37 cellular contexts compared by ENCODE assay signal in genomic region chr1:2470290-2471158, GRCh38. TPM values are rescaled to one million over a fixed set of nuclear protein-coding genes. Genes with fewer than 3 reads are reported as not detected.
DNase-seq lines count a peak whose midpoint lies in the region; ATAC-seq, FAIRE-seq and TF ChIP-seq lines count a peak whose summit lies in the region.
"Had no signal": no experiment of that assay in that cellular context is flagged by ENCODE, and none has a peak within 500 bp of the region (broad histone marks: within the 10 kb centered on the region; RNA-seq: fewer than 3 reads in every experiment).

No MANE protein-coding gene starts in this region.

- intact Hi-C loops in activated naive CD4-positive, alpha-beta T cell treated with anti-CD3 and anti-CD28 coated beads for 36 hours (cut with micrococcal nuclease), result no loop called here

- TF ChIP-seq EP300 in H1 (IDR thresholded peaks at IDR 0.05; ENCODE audit: borderline replicate concordance in 1 of 2, low read depth in 2 of 2, low read length in 2 of 2), result no peak

- H4K20me1 ChIP-seq in BLaER1 treated with 17β-estradiol and CSF1 and Interleukin-3, amounts not matched to agents 10 nM and 100 nM, result peaks cover 0 to 94% (median 59%) of the 10 kb centered on the region in 11 experiments; a peak in 17 of 22 replicates
- H4K20me1 ChIP-seq in H1 (replicated peaks in 1 of 2; ENCODE audit: control insufficient read depth in 1 of 2, insufficient read depth in 2 of 2, low read length in 2 of 2), result peaks cover 4% of the 10 kb centered on the region in 2 experiments

- whole genome bisulfite sequencing in H1 (ENCODE audit: extremely low coverage in 1 of 2, insufficient coverage in 1 of 2, insufficient read length in 1 of 2, insufficient replicate concordance in 2 of 2, low coverage in 1 of 2, low lambda C conversion rate in 2 of 2, missing lambda C conversion rate in 1 of 2), 2 experiments, result 81% methylated on average over 26 of the region's 27 CpGs; no CpG with 5 or more reads in 1 of the 2 experiments

- POLR2A ChIA-PET in HEK293 (lab: Yijun Ruan, JAX), result no interaction called here
- POLR2A ChIA-PET in H1 (lab: Charles Lee; ENCODE audit: partially characterized antibody), result interaction anchor here (1.1 kb wide), 1 partner anchor 32 kb away, joined by 5 read pairs; no protein-coding TSS in a partner anchor

- H3K27ac ChIP-seq in BLaER1 treated with 17β-estradiol and CSF1 and Interleukin-3, amounts not matched to agents 10 nM and 100 nM, result peak overlapping the region in 4 of 11 experiments; percentile 38 to 56 (median 52); a peak in 5 of 22 replicates
- H3K27ac ChIP-seq in HEK293 (ENCODE audit: extremely low read depth, low read depth, low read length) (no peak overlapping the region), H1 (ENCODE audit: low read depth, low read length) (no peak overlapping the region)
- H3K27ac ChIP-seq: body of pancreas, C4-2B, esophagus muscularis mucosa, heart left ventricle, left ventricle myocardium inferior, SJSA1, suprapubic skin, upper lobe of left lung had no signal

- H3K36me3 Mint-ChIP-seq in activated naive CD4-positive, alpha-beta T cell treated with anti-CD3 and anti-CD28 coated beads for 36 hours (ENCODE audit: low read depth), result no peaks in the 10 kb centered on the region

- no peak overlapping the region for H2AFZ ChIP-seq in H1 (ENCODE audit: low read length)
- H2AFZ ChIP-seq: GM23338 had no signal

- peaks cover 13 to 64% (median 23%) of the 10 kb centered on the region in 11 experiments for H3K27me3 ChIP-seq in BLaER1 treated with 17β-estradiol and CSF1 and Interleukin-3, amounts not matched to agents 10 nM and 100 nM
- H3K27me3 ChIP-seq in H1 (replicated peaks in 1 of 4; ENCODE audit: control insufficient read depth in 3 of 4, extremely low read depth in 1 of 4, insufficient read depth in 3 of 4, low read length in 3 of 4), result no peaks in the 10 kb centered on the region; a peak in 2 of 7 replicates
- H3K27me3 ChIP-seq: MG63 had no signal

- no peak overlapping the region for H3K4me3 Mint-ChIP-seq in activated naive CD4-positive, alpha-beta T cell treated with anti-CD3 and anti-CD28 coated beads for 36 hours
- H3K4me3 Mint-ChIP-seq: GM23338 had no signal

- H3K18ac ChIP-seq in H1 (ENCODE audit: extremely low read depth, low read length), result no peak overlapping the region

- H3K27ac Mint-ChIP-seq in activated naive CD4-positive, alpha-beta T cell treated with anti-CD3 and anti-CD28 coated beads for 36 hours, result no peak overlapping the region
- H3K27ac Mint-ChIP-seq: GM23338 had no signal

- peaks cover 4% of the 10 kb centered on the region for H3K27me3 Mint-ChIP-seq in activated naive CD4-positive, alpha-beta T cell treated with anti-CD3 and anti-CD28 coated beads for 36 hours (ENCODE audit: low read depth)

- peak; percentile 86 for DNase-seq in NCI-H524 treated with DMSO at 0.1 percent for 48 hours (lab: John Stamatoyannopoulos, UW)
- no peak for DNase-seq in H1 (ENCODE audit: low read depth in 1 of 2, low spot score in 2 of 2)
- DNase-seq in NCI-H526 treated with DMSO at 0.1 percent for 48 hours (lab: John Stamatoyannopoulos, UW), result no peak
- no peak for DNase-seq in activated naive CD4-positive, alpha-beta T cell treated with anti-CD3 and anti-CD28 coated beads for 36 hours
- DNase-seq: activated CD4-positive, alpha-beta T cell treated with anti-CD3 and anti-CD28 coated beads, Interleukin-2, amount 50 U/mL, for 48 hours; activated naive CD4-positive, alpha-beta T cell treated with anti-CD3 and anti-CD28 coated beads, Interleukin-2, amount 50 U/mL, for 16 hours; cerebellar nuclear complex; dorsolateral prefrontal cortex; foreskin fibroblast; heart left ventricle; islet precursor cell; KBM-7; left ventricle myocardium inferior; MG63; NCI-H1105 treated with DMSO at 0.1 percent for 48 hours; NCI-H2227 treated with DMSO at 0.1 percent for 48 hours; right cardiac atrium; stimulated activated naive CD4-positive, alpha-beta T cell; T-helper 1 cell; upper lobe of left lung had no signal

- no peak overlapping the region for H3K14ac ChIP-seq in H1 (ENCODE audit: insufficient read length)

- H3K79me1 ChIP-seq in H1 (ENCODE audit: low read depth, low read length), result no peaks in the 10 kb centered on the region

- peak overlapping the region; percentile 57; the same call in 1 of the 2 replicates for H4K8ac ChIP-seq in H1 (ENCODE audit: extremely low read depth, insufficient read depth, low read length)

- no peak overlapping the region for H2BK20ac ChIP-seq in H1 (ENCODE audit: low read length)

- H2AK5ac ChIP-seq in H1 (ENCODE audit: low read depth, low read length), result no peak overlapping the region

- no peaks in the 10 kb centered on the region for H3K9me3 Mint-ChIP-seq in activated naive CD4-positive, alpha-beta T cell treated with anti-CD3 and anti-CD28 coated beads for 36 hours
- H3K9me3 Mint-ChIP-seq: GM23338 had no signal

- no peak overlapping the region for H3K56ac ChIP-seq in H1 (replicated peaks; ENCODE audit: insufficient read length, low read depth, low read length)

- no peak for FAIRE-seq in H1 (lab: Jason Lieb, UNC)
- FAIRE-seq: endometrium had no signal

- peaks cover 2% of the 10 kb centered on the region for H3K4me1 Mint-ChIP-seq in activated naive CD4-positive, alpha-beta T cell treated with anti-CD3 and anti-CD28 coated beads for 36 hours (ENCODE audit: low read depth)
- H3K4me1 Mint-ChIP-seq: GM23338 had no signal

- no peak for TF ChIP-seq RAD21 in H1 (IDR thresholded peaks at IDR 0.05 in 1 of 2, conservative IDR thresholded peaks at IDR 0.05 in 1 of 2; ENCODE audit: low read depth in 2 of 2, low read length in 2 of 2)

- H4K5ac ChIP-seq in H1 (ENCODE audit: insufficient read length, low read depth, low read length), result no peak overlapping the region

- TF ChIP-seq CTCF in HEK293 (tag by site-specific recombination; IDR thresholded peaks at IDR 0.05) (0 out of 2 replicates have a peak, but pooled peaks have one; percentile 31), H1 (IDR thresholded peaks at IDR 0.05; ENCODE audit: control extremely low read depth in 1 of 3, insufficient read depth in 1 of 3, low read depth in 1 of 3, low read length in 3 of 3) (no peak)

- H2BK120ac ChIP-seq in H1 (replicated peaks; ENCODE audit: low read depth, low read length), result no peak overlapping the region

- H2BK5ac ChIP-seq in H1 (ENCODE audit: low read depth, low read length), result no peak overlapping the region

- TF ChIP-seq POLR2A in H1 (IDR thresholded peaks at IDR 0.05; ENCODE audit: control extremely low read depth in 1 of 2, low read depth in 2 of 2, low read length in 2 of 2), result no peak

- H3K4ac ChIP-seq in H1 (replicated peaks; ENCODE audit: insufficient read length, low read depth, low read length), result no peak overlapping the region

- peaks cover 32 to 99% (median 94%) of the 10 kb centered on the region in 10 experiments for H3K4me1 ChIP-seq in BLaER1 treated with 17β-estradiol and CSF1 and Interleukin-3, amounts not matched to agents 10 nM and 100 nM
- H3K4me1 ChIP-seq in HEK293 (ENCODE audit: control insufficient read depth, insufficient read depth, low read length), result no peaks in the 10 kb centered on the region
- peaks cover 0 to 8% (median 0%) of the 10 kb centered on the region in 4 experiments; a peak in 3 of 7 replicates for H3K4me1 ChIP-seq in H1 (replicated peaks in 1 of 4; ENCODE audit: control insufficient read depth in 3 of 4, insufficient read depth in 4 of 4, low read length in 3 of 4)
- H3K4me1 ChIP-seq: body of pancreas had no signal

- CTCF ChIA-PET in HEK293 (lab: Yijun Ruan, JAX), result no interaction called here
- CTCF ChIA-PET in H1 (lab: Charles Lee; ENCODE audit: partially characterized antibody), result interaction anchor here (0.9 to 3.4 kb wide), 11 partner anchors 10 to 91 kb away, joined by 3 to 14 read pairs (median 4); no protein-coding TSS in a partner anchor
- CTCF ChIA-PET in activated naive CD4-positive, alpha-beta T cell treated with anti-CD3 and anti-CD28 coated beads for 36 hours (lab: Charles Lee), result no interaction called here

- no peak for ATAC-seq in HG02938 (IDR thresholded peaks at IDR 0.05; ENCODE audit: unreplicated experiment)
- no peak for ATAC-seq in HG02588 (IDR thresholded peaks at IDR 0.05; ENCODE audit: unreplicated experiment)
- ATAC-seq: activated CD4-positive, CD25-positive, alpha-beta regulatory T cell treated with anti-CD3 and anti-CD28 coated beads, Interleukin-2, amount 50 U/mL, for 24 hours; GM23338; heart left ventricle; right cardiac atrium had no signal

- H2BK15ac ChIP-seq in H1 (ENCODE audit: low read length), result no peak overlapping the region

- no peaks in the 10 kb centered on the region for H3K9me3 ChIP-seq in BLaER1 treated with 17β-estradiol and CSF1 and Interleukin-3, amounts not matched to agents 10 nM and 100 nM (replicated peaks in 1 of 11)
- H3K9me3 ChIP-seq in HEK293 (ENCODE audit: control insufficient read depth, insufficient read depth, low read depth, low read length) (no peaks in the 10 kb centered on the region), H1 (ENCODE audit: insufficient read depth in 2 of 2, low read depth in 1 of 2, low read length in 1 of 2) (no peaks in the 10 kb centered on the region)
- H3K9me3 ChIP-seq: body of pancreas, esophagus muscularis mucosa, heart left ventricle, left ventricle myocardium inferior, MG63, SJSA1, suprapubic skin, upper lobe of left lung had no signal

- peak overlapping the region in 5 of 10 experiments; percentile 11 to 52 (median 40); a peak in 9 of 20 replicates for H3K4me3 ChIP-seq in BLaER1 treated with 17β-estradiol and CSF1 and Interleukin-3, amounts not matched to agents 10 nM and 100 nM
- no peak overlapping the region for H3K4me3 ChIP-seq in HEK293 (ENCODE audit: low read depth, low read length)
- H3K4me3 ChIP-seq in H1 (ENCODE audit: extremely low read depth in 1 of 4, insufficient read depth in 2 of 4, low read depth in 3 of 4, low read length in 4 of 4), result no peak overlapping the region
- H3K4me3 ChIP-seq: body of pancreas, esophagus muscularis mucosa, GM23338, heart left ventricle, left ventricle myocardium inferior, MG63, SJSA1, smooth muscle cell, suprapubic skin, upper lobe of left lung had no signal

- peak overlapping the region in 7 of 11 experiments; percentile 11 to 65 (median 41); a peak in 10 of 22 replicates for H3K9ac ChIP-seq in BLaER1 treated with 17β-estradiol and CSF1 and Interleukin-3, amounts not matched to agents 10 nM and 100 nM
- no peak overlapping the region for H3K9ac ChIP-seq in H1 (replicated peaks in 1 of 4; ENCODE audit: extremely low read depth in 1 of 4, low read depth in 3 of 4, low read length in 3 of 4)

- H4K91ac ChIP-seq in H1 (replicated peaks; ENCODE audit: insufficient read length, low read length), result no peak overlapping the region

- H3K23ac ChIP-seq in H1 (ENCODE audit: insufficient read length), result no peak overlapping the region

- H3K79me2 ChIP-seq in H1 (ENCODE audit: control insufficient read depth in 1 of 2, insufficient read depth in 2 of 2, low read length in 2 of 2), result no peaks in the 10 kb centered on the region

- H3K4me2 ChIP-seq in BLaER1 treated with 17β-estradiol and CSF1 and Interleukin-3, amounts not matched to agents 10 nM and 100 nM, result peak overlapping the region; percentile 30 to 99 (median 95)
- no peak overlapping the region for H3K4me2 ChIP-seq in H1 (ENCODE audit: insufficient read depth in 1 of 2, low read depth in 2 of 2, low read length in 2 of 2)
- H3K4me2 ChIP-seq: GM23338, smooth muscle cell had no signal

- H3K23me2 ChIP-seq in H1 (ENCODE audit: low read depth, low read length), result no peaks in the 10 kb centered on the region; the same call in 1 of the 2 replicates

- H2BK12ac ChIP-seq in H1 (ENCODE audit: low read depth, low read length), result no peak overlapping the region

- H3K36me3 ChIP-seq in BLaER1 treated with 17β-estradiol and CSF1 and Interleukin-3, amounts not matched to agents 10 nM and 100 nM, result no peaks in the 10 kb centered on the region
- H3K36me3 ChIP-seq in HEK293 (ENCODE audit: control insufficient read depth in 2 of 2, insufficient read depth in 1 of 2, low read length in 2 of 2) (no peaks in the 10 kb centered on the region), H1 (ENCODE audit: control insufficient read depth in 2 of 4, insufficient read depth in 4 of 4, low read length in 3 of 4) (no peaks in the 10 kb centered on the region)
- H3K36me3 ChIP-seq: esophagus muscularis mucosa, heart left ventricle, left ventricle myocardium inferior, MG63, SJSA1, suprapubic skin, upper lobe of left lung had no signal

RNA-seq across cellular contexts. Expression of gene PLCH2, which starts 5.6 kb away (rescaled TPM):
- total RNA-seq in H1 (2021; fragmentation: NEBNext Ultra II Directional; extraction: Animal tissue kit (Norgen Biotek cat#: 25700)), result 0.19 TPM in 2 replicates
- polyA plus RNA-seq in H1 (2011; rRNA removed), result 0.14 TPM in 2 replicates
- 0.12 TPM for polyA plus RNA-seq in H1 (2011; cell fraction: cytosol; rRNA removed)
- polyA plus RNA-seq in H1 (2011; cell fraction: nucleus; rRNA removed), result 0.54 TPM
- polyA plus RNA-seq in H1 (2012, experiment 1 of 2), result 0.06 to 0.16 TPM (median 0.14 TPM) in 4 replicates
- polyA plus RNA-seq in H1 (2012, experiment 2 of 2), result 0.07 TPM
- 0.10 TPM for polyA plus RNA-seq in H1 (2013, experiment 1 of 2)
- 0.07 TPM for polyA plus RNA-seq in H1 (2013, experiment 2 of 2)
- 0.05 and 0.16 TPM in 2 replicates for polyA minus RNA-seq in H1 (2011; rRNA and poly(A)+ RNA removed)
- polyA minus RNA-seq in H1 (2011; cell fraction: cytosol; rRNA and poly(A)+ RNA removed), result not detected
- 0.30 TPM for polyA minus RNA-seq in H1 (2011; cell fraction: nucleus; rRNA and poly(A)+ RNA removed)
- 1 to 10 TPM; 2.1 TPM for total RNA-seq in activated naive CD4-positive, alpha-beta T cell treated with anti-CD3 and anti-CD28 coated beads for 36 hours
- total RNA-seq: Daoy had no signal
- polyA plus RNA-seq: GM23338 had no signal

RNA-seq across cellular contexts. Expression of gene PANK4, which starts 55.9 kb away (rescaled TPM):
- total RNA-seq in H1 (2021; fragmentation: NEBNext Ultra II Directional; extraction: Animal tissue kit (Norgen Biotek cat#: 25700)), result 29.7 and 35.4 TPM in 2 replicates
- 20.1 and 24.4 TPM in 2 replicates for polyA plus RNA-seq in H1 (2011; rRNA removed)
- polyA plus RNA-seq in H1 (2011; cell fraction: cytosol; rRNA removed), result 24.0 TPM
- polyA plus RNA-seq in H1 (2011; cell fraction: nucleus; rRNA removed), result 110 TPM
- 20.2 to 27.0 TPM (median 21.6 TPM) in 4 replicates for polyA plus RNA-seq in H1 (2012, experiment 1 of 2)
- polyA plus RNA-seq in H1 (2012, experiment 2 of 2), result 14.8 TPM
- polyA plus RNA-seq in H1 (2013, experiment 1 of 2), result 12.0 TPM
- polyA plus RNA-seq in H1 (2013, experiment 2 of 2), result 11.1 TPM
- polyA minus RNA-seq in H1 (2011; rRNA and poly(A)+ RNA removed), result 24.4 and 25.4 TPM in 2 replicates
- polyA minus RNA-seq in H1 (2011; cell fraction: cytosol; rRNA and poly(A)+ RNA removed), result 24.7 TPM
- 116 TPM for polyA minus RNA-seq in H1 (2011; cell fraction: nucleus; rRNA and poly(A)+ RNA removed)
- 10 to 100 TPM; 46.6 to 51.4 TPM for total RNA-seq in activated naive CD4-positive, alpha-beta T cell treated with anti-CD3 and anti-CD28 coated beads for 36 hours

RNA-seq across cellular contexts. Expression of gene PEX10, which starts 58.2 kb away (rescaled TPM):
- 24.3 and 24.7 TPM in 2 replicates for total RNA-seq in H1 (2021; fragmentation: NEBNext Ultra II Directional; extraction: Animal tissue kit (Norgen Biotek cat#: 25700))
- polyA plus RNA-seq in H1 (2011; rRNA removed), result 26.9 and 37.3 TPM in 2 replicates
- polyA plus RNA-seq in H1 (2011; cell fraction: cytosol; rRNA removed), result 29.9 TPM
- polyA plus RNA-seq in H1 (2011; cell fraction: nucleus; rRNA removed), result 42.6 TPM
- polyA plus RNA-seq in H1 (2012, experiment 1 of 2), result 16.5 to 25.6 TPM (median 24.1 TPM) in 4 replicates
- 26.0 TPM for polyA plus RNA-seq in H1 (2012, experiment 2 of 2)
- 13.3 TPM for polyA plus RNA-seq in H1 (2013, experiment 1 of 2)
- polyA plus RNA-seq in H1 (2013, experiment 2 of 2), result 13.7 TPM
- 10.7 and 13.6 TPM in 2 replicates for polyA minus RNA-seq in H1 (2011; rRNA and poly(A)+ RNA removed)
- polyA minus RNA-seq in H1 (2011; cell fraction: cytosol; rRNA and poly(A)+ RNA removed), result 19.8 TPM
- 22.3 TPM for polyA minus RNA-seq in H1 (2011; cell fraction: nucleus; rRNA and poly(A)+ RNA removed)
- total RNA-seq in activated naive CD4-positive, alpha-beta T cell treated with anti-CD3 and anti-CD28 coated beads for 36 hours, result 1 to 10 TPM; 8.6 to 9.1 TPM

RNA-seq across cellular contexts. Expression of gene HES5, which starts 59.5 kb away (rescaled TPM):
- 0.22 and 0.25 TPM in 2 replicates for total RNA-seq in H1 (2021; fragmentation: NEBNext Ultra II Directional; extraction: Animal tissue kit (Norgen Biotek cat#: 25700))
- 0.08 TPM in 1 of 2 replicates, not detected in the other for polyA plus RNA-seq in H1 (2011; rRNA removed)
- polyA plus RNA-seq in H1 (2011; cell fraction: cytosol; rRNA removed), result 0.05 TPM
- 0.17 TPM for polyA plus RNA-seq in H1 (2011; cell fraction: nucleus; rRNA removed)
- 0.13 to 0.29 TPM in 2 of 4 replicates, not detected in the others for polyA plus RNA-seq in H1 (2012, experiment 1 of 2)
- 0.13 TPM for polyA plus RNA-seq in H1 (2012, experiment 2 of 2)
- 0.04 TPM for polyA plus RNA-seq in H1 (2013, experiment 1 of 2)
- 0.04 TPM for polyA plus RNA-seq in H1 (2013, experiment 2 of 2)
- 0.28 TPM in 1 of 2 replicates, not detected in the other for polyA minus RNA-seq in H1 (2011; rRNA and poly(A)+ RNA removed)
- polyA minus RNA-seq in H1 (2011; cell fraction: cytosol; rRNA and poly(A)+ RNA removed), result not detected
- polyA minus RNA-seq in H1 (2011; cell fraction: nucleus; rRNA and poly(A)+ RNA removed), result not detected
- total RNA-seq in activated naive CD4-positive, alpha-beta T cell treated with anti-CD3 and anti-CD28 coated beads for 36 hours, result not detected
- total RNA-seq: body of pancreas, Daoy, myocyte, RPMI7951, SJSA1 had no signal
- polyA plus RNA-seq: AG04450 had no signal

Comparison
In these comparisons a context has a peak if more than half of its experiments do, and no peak if none do; other contexts are left out.
1. H3K4me2 ChIP-seq: peak in BLaER1 treated with 17β-estradiol and CSF1 and Interleukin-3, amounts not matched to agents 10 nM and 100 nM (11 of 11); none in H1 (0 of 2).
2. H3K9ac ChIP-seq: peak in BLaER1 treated with 17β-estradiol and CSF1 and Interleukin-3, amounts not matched to agents 10 nM and 100 nM (7 of 11); none in H1 (0 of 4).